Comparison of ENCODE assay signal across 13 cellular contexts in genomic region chr1:55073187-55073916, GRCh38. TPM values are rescaled to one million over a fixed set of nuclear protein-coding genes. Genes with fewer than 3 reads are reported as not detected.
DNase-seq lines count a peak whose midpoint lies in the region; ATAC-seq lines count a peak whose summit lies in the region.
"Had no signal": no experiment of that assay in that cellular context is flagged by ENCODE, and none has a peak within 500 bp of the region (broad histone marks: within the 10 kb centered on the region; RNA-seq: fewer than 3 reads in every experiment).

No MANE protein-coding gene starts in this region.

- DNase-seq in stimulated activated CD4-positive, alpha-beta T cell treated with anti-CD3 and anti-CD28 coated beads, Interleukin-15, amount 100 ng/mL, for 24 hours, result peak; percentile 35
- DNase-seq in stimulated activated CD4-positive, alpha-beta T cell treated with anti-CD3 and anti-CD28 coated beads, Interleukin-4, amount 100 ng/mL, for 4 hours, result no peak
- DNase-seq in activated CD4-positive, alpha-beta memory T cell treated with anti-CD3 and anti-CD28 coated beads, Interleukin-2, amount 10 ng/mL, durations not matched to agents 7 days and 5 days, result peak; percentile 28
- DNase-seq in stimulated activated naive CD8-positive, alpha-beta T cell treated with anti-CD3 and anti-CD28 coated beads, Interleukin-15, Interleukin-2, amounts not matched to agents 100 U/mL and 50 U/mL, for 24 hours, result no peak
- no peak for DNase-seq in NCI-H1436 (lab: John Stamatoyannopoulos, UW)
- DNase-seq in NCI-H1092 treated with DMSO at 0.1 percent for 48 hours (lab: John Stamatoyannopoulos, UW), result no peak
- DNase-seq: central memory CD4-positive, alpha-beta T cell; left ventricle myocardium superior had no signal

- POLR2A ChIA-PET in activated CD4-positive, alpha-beta memory T cell treated with anti-CD3 and anti-CD28 coated beads, Interleukin-2, amount 10 ng/mL, durations not matched to agents 7 days and 5 days (lab: Charles Lee), result interaction anchor here (1.4 kb wide), 1 partner anchor 54 kb away, joined by 3 read pairs; no protein-coding TSS in a partner anchor

- peak overlapping the region; percentile 63 for H3K27ac Mint-ChIP-seq in activated CD4-positive, alpha-beta memory T cell treated with anti-CD3 and anti-CD28 coated beads, Interleukin-2, amount 10 ng/mL, durations not matched to agents 7 days and 5 days
- H3K27ac Mint-ChIP-seq: GM23338; stimulated activated memory B cell treated with anti-CD40 and anti-IgM and Interleukin-4, amounts not matched to agents 10 μg/mL and 1 μg/mL and 100 μg/mL, for 72 hours had no signal

- H3K4me3 Mint-ChIP-seq in activated CD4-positive, alpha-beta memory T cell treated with anti-CD3 and anti-CD28 coated beads, Interleukin-2, amount 10 ng/mL, durations not matched to agents 7 days and 5 days, result no peak overlapping the region
- H3K4me3 Mint-ChIP-seq: GM23338; stimulated activated memory B cell treated with anti-CD40 and anti-IgM and Interleukin-4, amounts not matched to agents 10 μg/mL and 1 μg/mL and 100 μg/mL, for 72 hours had no signal

- CTCF ChIA-PET in activated CD4-positive, alpha-beta memory T cell treated with anti-CD3 and anti-CD28 coated beads, Interleukin-2, amount 10 ng/mL, durations not matched to agents 7 days and 5 days (lab: Charles Lee), result interaction anchor here (0.9 to 3.0 kb wide), 3 partner anchors 128 to 205 kb away, joined by 3 to 12 read pairs (median 5); no protein-coding TSS in a partner anchor

- H3K27me3 Mint-ChIP-seq in activated CD4-positive, alpha-beta memory T cell treated with anti-CD3 and anti-CD28 coated beads, Interleukin-2, amount 10 ng/mL, durations not matched to agents 7 days and 5 days, result no peaks in the 10 kb centered on the region
- H3K27me3 Mint-ChIP-seq: stimulated activated memory B cell treated with anti-CD40 and anti-IgM and Interleukin-4, amounts not matched to agents 10 μg/mL and 1 μg/mL and 100 μg/mL, for 72 hours had no signal

- H3K4me1 Mint-ChIP-seq in activated CD4-positive, alpha-beta memory T cell treated with anti-CD3 and anti-CD28 coated beads, Interleukin-2, amount 10 ng/mL, durations not matched to agents 7 days and 5 days, result peaks cover 29% of the 10 kb centered on the region
- H3K4me1 Mint-ChIP-seq: stimulated activated memory B cell treated with anti-CD40 and anti-IgM and Interleukin-4, amounts not matched to agents 10 μg/mL and 1 μg/mL and 100 μg/mL, for 72 hours had no signal

- ATAC-seq in HG03060 (IDR thresholded peaks at IDR 0.05; ENCODE audit: low read depth, unreplicated experiment) (peak; percentile 56), HG03196 (IDR thresholded peaks at IDR 0.05; ENCODE audit: unreplicated experiment) (no peak)
- peak; percentile 92 for ATAC-seq in stimulated activated naive CD8-positive, alpha-beta T cell treated with anti-CD3 and anti-CD28 coated beads, Interleukin-15, Interleukin-2, amounts not matched to agents 100 U/mL and 50 U/mL, for 24 hours
- ATAC-seq: GM23338; left ventricle myocardium superior; stimulated activated memory B cell treated with anti-CD40 and anti-IgM and Interleukin-4, amounts not matched to agents 10 μg/mL and 1 μg/mL and 100 μg/mL, for 72 hours had no signal

- H3K9me3 Mint-ChIP-seq in activated CD4-positive, alpha-beta memory T cell treated with anti-CD3 and anti-CD28 coated beads, Interleukin-2, amount 10 ng/mL, durations not matched to agents 7 days and 5 days, result no peaks in the 10 kb centered on the region
- H3K9me3 Mint-ChIP-seq: GM23338; stimulated activated memory B cell treated with anti-CD40 and anti-IgM and Interleukin-4, amounts not matched to agents 10 μg/mL and 1 μg/mL and 100 μg/mL, for 72 hours had no signal

- peaks cover 76% of the 10 kb centered on the region for H3K36me3 Mint-ChIP-seq in activated CD4-positive, alpha-beta memory T cell treated with anti-CD3 and anti-CD28 coated beads, Interleukin-2, amount 10 ng/mL, durations not matched to agents 7 days and 5 days (ENCODE audit: low read depth)

RNA-seq across cellular contexts. Expression of gene PCSK9, which starts 34.0 kb away (rescaled TPM):
- under 1 TPM; 0.05 to 0.18 TPM for total RNA-seq in activated CD4-positive, alpha-beta memory T cell treated with anti-CD3 and anti-CD28 coated beads, Interleukin-2, amount 10 ng/mL, durations not matched to agents 7 days and 5 days
- total RNA-seq: left ventricle myocardium superior, NCI-H460 had no signal

Comparison
In these comparisons a context has a peak if more than half of its experiments do, and no peak if none do; other contexts are left out.
1. DNase-seq: peak in stimulated activated CD4-positive, alpha-beta T cell treated with anti-CD3 and anti-CD28 coated beads, Interleukin-15, amount 100 ng/mL, for 24 hours (single experiment) and activated CD4-positive, alpha-beta memory T cell treated with anti-CD3 and anti-CD28 coated beads, Interleukin-2, amount 10 ng/mL, durations not matched to agents 7 days and 5 days (single experiment); none in stimulated activated CD4-positive, alpha-beta T cell treated with anti-CD3 and anti-CD28 coated beads, Interleukin-4, amount 100 ng/mL, for 4 hours (0 of 2), stimulated activated naive CD8-positive, alpha-beta T cell treated with anti-CD3 and anti-CD28 coated beads, Interleukin-15, Interleukin-2, amounts not matched to agents 100 U/mL and 50 U/mL, for 24 hours (single experiment), NCI-H1436 (single experiment) and NCI-H1092 treated with DMSO at 0.1 percent for 48 hours (single experiment).